ENCODE assay signal across 8 cellular contexts in genomic region chr16:79286646-79287423, GRCh38.
A peak's percentile ranks its signal among the peaks of the same experiment; 100 is the strongest.
DNase-seq lines count a peak whose midpoint lies in the region; ATAC-seq and TF ChIP-seq lines count a peak whose summit lies in the region.

No MANE protein-coding gene starts in this region.

- H3K36me3 ChIP-seq in endocrine pancreas (ENCODE audit: control insufficient read depth, insufficient read depth, low read length) (no peaks in the 10 kb centered on the region), prostate gland (no peaks in the 10 kb centered on the region), Caco-2 (ENCODE audit: control insufficient read depth, insufficient read depth, low read length) (no peaks in the 10 kb centered on the region)

- no peak overlapping the region for H3K4me3 Mint-ChIP-seq in Caco-2 (ENCODE audit: unreplicated experiment)

- peak overlapping the region; percentile 28 for H3K4me3 ChIP-seq in endocrine pancreas (ENCODE audit: control insufficient read depth, insufficient read depth, low read length)
- peak overlapping the region in 1 of 2 donors; percentile 11 for H3K4me3 ChIP-seq in prostate gland
- H3K4me3 ChIP-seq in Caco-2 (ENCODE audit: low read depth, low read length): no peak overlapping the region

- ATAC-seq in GM21381 (IDR thresholded peaks at IDR 0.05; ENCODE audit: unreplicated experiment): peak; percentile 95
- ATAC-seq in HG03571 (IDR thresholded peaks at IDR 0.05; ENCODE audit: unreplicated experiment): peak; percentile 91

- H3K27me3 Mint-ChIP-seq in Caco-2 (ENCODE audit: insufficient read depth, unreplicated experiment): peaks cover 13% of the 10 kb centered on the region

- H3K27me3 ChIP-seq in endocrine pancreas (ENCODE audit: control insufficient read depth, insufficient read depth, low read length) (no peaks in the 10 kb centered on the region), prostate gland (replicated peaks; ENCODE audit: insufficient read depth) (no peaks in the 10 kb centered on the region), Caco-2 (replicated peaks; ENCODE audit: control insufficient read depth, insufficient read depth, low read length) (no peaks in the 10 kb centered on the region)

- TF ChIP-seq CTCF in prostate gland (IDR thresholded peaks at IDR 0.05): no peak
- TF ChIP-seq CTCF in Caco-2 (IDR thresholded peaks at IDR 0.05; ENCODE audit: insufficient read depth in 1 of 2, low read depth in 1 of 2, low read length in 1 of 2, severe bottlenecking in 1 of 2, unreplicated experiment in 1 of 2): no peak

- in situ Hi-C loops in G401 (cut with HindIII; ENCODE audit: low sequenced_read_pairs): no loop called here

- H3K4me1 ChIP-seq in endocrine pancreas (ENCODE audit: control insufficient read depth, insufficient read depth, low read length): no peaks in the 10 kb centered on the region
- no peaks in the 10 kb centered on the region for H3K4me1 ChIP-seq in prostate gland (replicated peaks)
- no peaks in the 10 kb centered on the region for H3K4me1 ChIP-seq in Caco-2

- no peaks in the 10 kb centered on the region for H3K4me1 Mint-ChIP-seq in Caco-2 (ENCODE audit: low read depth, unreplicated experiment)

- POLR2A ChIA-PET in Caco-2 (lab: Charles Lee): no interaction called here

- CTCF ChIA-PET in Caco-2 (lab: Charles Lee): no interaction called here

- H3K9ac ChIP-seq in endocrine pancreas (ENCODE audit: control insufficient read depth, insufficient read depth, low read length): no peak overlapping the region

- WGBS in prostate gland: 11% methylated on average over 22 of the region's 22 CpGs

- TF ChIP-seq POLR2A in prostate gland (IDR thresholded peaks at IDR 0.05): no peak

- H3K9me3 Mint-ChIP-seq in Caco-2 (ENCODE audit: unreplicated experiment): no peaks in the 10 kb centered on the region

- intact Hi-C loops in prostate gland (cut with DNase I) (no loop called here), Caco-2 (cut with micrococcal nuclease; ENCODE audit: unreplicated experiment) (no loop called here)

- H3K27ac ChIP-seq in prostate gland: no peak overlapping the region

- BruUV-seq in Caco-2 (replicated peaks; lab: Mats Ljungman, UMichigan): no TSS peak

- peak; percentile 45 for DNase-seq in G401 (ENCODE audit: low spot score)
- peak; percentile 94 to 97 for DNase-seq in SHP77 (lab: John Stamatoyannopoulos, UW)
- peak; percentile 17 for DNase-seq in prostate gland (ENCODE audit: low spot score)
- no peak for DNase-seq in Caco-2
- no peak for DNase-seq in SW480 (ENCODE audit: low spot score)

- no peaks in the 10 kb centered on the region for H3K9me3 ChIP-seq in endocrine pancreas (ENCODE audit: control insufficient read depth, low read length)
- H3K9me3 ChIP-seq in prostate gland: no peaks in the 10 kb centered on the region
- H3K9me3 ChIP-seq in Caco-2: no peaks in the 10 kb centered on the region; the same call in 1 of the 2 replicates

- no peaks in the 10 kb centered on the region for H3K36me3 Mint-ChIP-seq in Caco-2 (ENCODE audit: insufficient read depth, unreplicated experiment)

- no peak overlapping the region for H3K27ac Mint-ChIP-seq in Caco-2 (ENCODE audit: unreplicated experiment)

Comparison
In these comparisons a context has a peak if more than half of its experiments do, and no peak if none do; other contexts are left out.
1. DNase-seq: peak in G401 (single experiment), SHP77 (2 of 2) and prostate gland (single experiment); none in Caco-2 (0 of 2) and SW480 (single experiment).